ENCODE assay signal across 18 cellular contexts in the genomic region with DNA sequence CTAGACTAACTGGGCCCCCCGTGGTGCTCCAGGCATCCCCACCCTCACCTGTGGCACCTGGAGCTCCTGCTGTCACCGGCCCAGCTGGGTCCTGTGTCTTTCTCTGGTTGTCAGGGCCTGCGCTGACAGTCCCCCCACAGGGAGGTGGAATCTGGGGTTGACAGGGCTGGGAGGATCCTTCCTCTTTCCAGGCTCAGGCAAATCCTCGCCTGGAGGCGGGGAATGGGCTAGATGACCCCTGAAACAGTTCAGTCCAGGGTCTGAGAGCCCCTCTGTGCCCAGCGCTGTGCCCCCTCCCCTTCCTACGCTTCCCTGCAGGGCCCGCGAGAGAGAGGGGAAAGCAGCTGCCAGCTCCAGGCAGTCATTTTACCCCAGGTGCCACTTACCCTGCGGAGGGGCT.
"Had no signal": no experiment of that assay in that cellular context is flagged by ENCODE, and none has a peak within 500 bp of the region (broad histone marks: within the 10 kb centered on the region; RNA-seq: fewer than 3 reads in every experiment).

No MANE protein-coding gene starts in this region.

- FAIRE-seq: colon, pancreas had no signal

- H3K9me3 Mint-ChIP-seq: activated CD4-positive, alpha-beta memory T cell treated with anti-CD3 and anti-CD28 coated beads for 36 hours; activated naive CD4-positive, alpha-beta T cell treated with anti-CD3 and anti-CD28 coated beads, Interleukin-2, amount 50 U/mL, for 24 hours; activated T-cell treated with anti-CD3 and anti-CD28 coated beads, Interleukin-2, amount 50 U/mL, for 4 hours; memory B cell; naive thymus-derived CD4-positive, alpha-beta T cell; stimulated activated effector memory CD8-positive, alpha-beta T cell treated with anti-CD3 and anti-CD28 coated beads, Interleukin-12 subunit alpha, Interleukin-12 subunit beta, amount 100 ng/mL, for 72 hours had no signal

- H3K27ac ChIP-seq: adrenal gland, cardiac muscle cell, esophagus muscularis mucosa, pancreas, tibial nerve had no signal

- H3K4me1 ChIP-seq: pancreas had no signal

- H3K4me1 Mint-ChIP-seq: activated naive CD4-positive, alpha-beta T cell treated with anti-CD3 and anti-CD28 coated beads, Interleukin-2, amount 50 U/mL, for 24 hours had no signal

- H3K4me3 Mint-ChIP-seq: activated CD4-positive, alpha-beta memory T cell treated with anti-CD3 and anti-CD28 coated beads for 36 hours; activated CD4-positive, alpha-beta T cell treated with anti-CD3 and anti-CD28 coated beads for 36 hours; activated naive CD4-positive, alpha-beta T cell treated with anti-CD3 and anti-CD28 coated beads, Interleukin-2, amount 50 U/mL, for 24 hours; activated T-cell treated with anti-CD3 and anti-CD28 coated beads, Interleukin-2, amount 50 U/mL, for 4 hours; memory B cell; naive thymus-derived CD4-positive, alpha-beta T cell; stimulated activated effector memory CD8-positive, alpha-beta T cell treated with anti-CD3 and anti-CD28 coated beads, Interleukin-12 subunit alpha, Interleukin-12 subunit beta, amount 100 ng/mL, for 72 hours had no signal

- H3K36me3 ChIP-seq: adrenal gland, cardiac muscle cell, esophagus muscularis mucosa, pancreas, tibial nerve had no signal

- DNase-seq: activated CD4-positive, alpha-beta memory T cell treated with anti-CD3 and anti-CD28 coated beads for 36 hours; activated CD4-positive, alpha-beta T cell treated with anti-CD3 and anti-CD28 coated beads for 36 hours; activated effector memory CD4-positive, alpha-beta T cell treated with Interleukin-2 at 50 U/mL for 16 hours; activated T-cell treated with anti-CD3 and anti-CD28 coated beads, Interleukin-2, amount 50 U/mL, for 4 hours; hippocampal formation; kidney glomerular epithelial cell; left ventricle myocardium superior; mucosa of descending colon; naive thymus-derived CD4-positive, alpha-beta T cell; pancreas had no signal

- H3K27me3 ChIP-seq: adrenal gland, pancreas, tibial nerve had no signal

- H3K36me3 Mint-ChIP-seq: activated CD4-positive, alpha-beta memory T cell treated with anti-CD3 and anti-CD28 coated beads for 36 hours; activated naive CD4-positive, alpha-beta T cell treated with anti-CD3 and anti-CD28 coated beads, Interleukin-2, amount 50 U/mL, for 24 hours; memory B cell; naive thymus-derived CD4-positive, alpha-beta T cell had no signal

- H3K9me3 ChIP-seq: adrenal gland, esophagus muscularis mucosa, mucosa of descending colon, pancreas, tibial nerve had no signal

- H3K4me3 ChIP-seq: adrenal gland, cardiac muscle cell, esophagus muscularis mucosa, mucosa of descending colon, pancreas, tibial nerve had no signal

- H3K27ac Mint-ChIP-seq: activated CD4-positive, alpha-beta memory T cell treated with anti-CD3 and anti-CD28 coated beads for 36 hours; activated CD4-positive, alpha-beta T cell treated with anti-CD3 and anti-CD28 coated beads for 36 hours; activated naive CD4-positive, alpha-beta T cell treated with anti-CD3 and anti-CD28 coated beads, Interleukin-2, amount 50 U/mL, for 24 hours; memory B cell; naive thymus-derived CD4-positive, alpha-beta T cell; stimulated activated effector memory CD8-positive, alpha-beta T cell treated with anti-CD3 and anti-CD28 coated beads, Interleukin-12 subunit alpha, Interleukin-12 subunit beta, amount 100 ng/mL, for 72 hours had no signal

- H3K27me3 Mint-ChIP-seq: activated CD4-positive, alpha-beta memory T cell treated with anti-CD3 and anti-CD28 coated beads for 36 hours; activated CD4-positive, alpha-beta T cell treated with anti-CD3 and anti-CD28 coated beads for 36 hours; activated naive CD4-positive, alpha-beta T cell treated with anti-CD3 and anti-CD28 coated beads, Interleukin-2, amount 50 U/mL, for 24 hours; memory B cell had no signal
